Comparison of ENCODE assay signal across 23 cellular contexts in genomic region chrX:49244207-49244606, GRCh38. TPM values are rescaled to one million over a fixed set of nuclear protein-coding genes. Genes with fewer than 3 reads are reported as not detected.
DNase-seq lines count a peak whose midpoint lies in the region; ATAC-seq, FAIRE-seq and TF ChIP-seq lines count a peak whose summit lies in the region.
"Had no signal": no experiment of that assay in that cellular context is flagged by ENCODE, and none has a peak within 500 bp of the region (broad histone marks: within the 10 kb centered on the region; RNA-seq: fewer than 3 reads in every experiment).

No MANE protein-coding gene starts in this region.

- WGBS in A549 (ENCODE audit: missing lambda C conversion rate): 100% methylated on average over 2 of the region's 2 CpGs

- no peak overlapping the region for H3K4me3 ChIP-seq in A549
- H3K4me3 ChIP-seq: GM23248, HAP-1 had no signal

- H3K9me3 Mint-ChIP-seq in activated naive CD4-positive, alpha-beta T cell treated with anti-CD3 and anti-CD28 coated beads, Interleukin-2, amount 10 ng/mL, durations not matched to agents 7 days and 5 days: no peaks in the 10 kb centered on the region
- no peaks in the 10 kb centered on the region for H3K9me3 Mint-ChIP-seq in central memory CD8-positive, alpha-beta T cell
- H3K9me3 Mint-ChIP-seq: CD4-positive, alpha-beta T cell had no signal

- H3K27ac ChIP-seq in A549: no peak overlapping the region
- H3K27ac ChIP-seq: GM23248, HL-60 had no signal

- no peak for DNase-seq in activated naive CD4-positive, alpha-beta T cell treated with anti-CD3 and anti-CD28 coated beads, Interleukin-2, amount 10 ng/mL, durations not matched to agents 7 days and 5 days
- no peak for DNase-seq in activated naive CD4-positive, alpha-beta T cell treated with anti-CD3 and anti-CD28 coated beads, Interleukin-2, amount 50 U/mL, for 16 hours
- DNase-seq in A549 (ENCODE audit: low read depth in 1 of 2, low spot score in 1 of 2): no peak
- DNase-seq in T-helper 17 cell: no peak
- no peak for DNase-seq in central memory CD8-positive, alpha-beta T cell (ENCODE audit: low spot score in 2 of 2)
- DNase-seq in MV-4-11 (lab: John Stamatoyannopoulos, UW): no peak
- DNase-seq in NCI-H2196 treated with DMSO at 0.1 percent for 48 hours (lab: John Stamatoyannopoulos, UW; ENCODE audit: unreplicated experiment): no peak
- DNase-seq: ACHN; BE2C; C1 segment of cervical spinal cord; Caco-2; CD4-positive, alpha-beta T cell; GM23248 had no signal

- TF ChIP-seq RAD21 in A549 (conservative IDR thresholded peaks at IDR 0.05 in 1 of 2, IDR thresholded peaks at IDR 0.05 in 1 of 2): no peak

- no peak for ATAC-seq in A549
- ATAC-seq in T-helper 17 cell: no peak
- ATAC-seq in central memory CD8-positive, alpha-beta T cell (replicated peaks; ENCODE audit: extremely low read depth, poor library complexity, severe bottlenecking): no peak
- ATAC-seq in HG02981 (IDR thresholded peaks at IDR 0.05; ENCODE audit: unreplicated experiment): no peak

- no peaks in the 10 kb centered on the region for H3K9me3 ChIP-seq in A549
- H3K9me3 ChIP-seq in T-helper 17 cell (ENCODE audit: control insufficient read depth, low read length, poor library complexity, severe bottlenecking): no peaks in the 10 kb centered on the region
- H3K9me3 ChIP-seq: BE2C, Caco-2, HAP-1 had no signal

- peak overlapping the region; percentile 81 for H3K27ac Mint-ChIP-seq in activated naive CD4-positive, alpha-beta T cell treated with anti-CD3 and anti-CD28 coated beads, Interleukin-2, amount 10 ng/mL, durations not matched to agents 7 days and 5 days
- peak overlapping the region; percentile 62 for H3K27ac Mint-ChIP-seq in T-helper 17 cell
- peak overlapping the region; percentile 3 for H3K27ac Mint-ChIP-seq in central memory CD8-positive, alpha-beta T cell (ENCODE audit: low read depth)
- H3K27ac Mint-ChIP-seq: CD4-positive, alpha-beta T cell had no signal

- TF ChIP-seq EP300 in A549 (IDR thresholded peaks at IDR 0.05): no peak

- no peak for TF ChIP-seq POLR2A in A549 (IDR thresholded peaks at IDR 0.05; ENCODE audit: low read length)

- CTCF ChIA-PET in activated naive CD4-positive, alpha-beta T cell treated with anti-CD3 and anti-CD28 coated beads, Interleukin-2, amount 10 ng/mL, durations not matched to agents 7 days and 5 days (lab: Charles Lee): no interaction called here
- CTCF ChIA-PET in A549 (lab: Yijun Ruan, JAX): no interaction called here

- FAIRE-seq in A549 (lab: Jason Lieb, UNC): peak; percentile 43
- FAIRE-seq: D721Med, G401.6, GM12891, GM18507 had no signal

- TF ChIP-seq CTCF in A549 (IDR thresholded peaks at IDR 0.05): no peak

- POLR2A ChIA-PET in A549 (lab: Yijun Ruan, JAX): no interaction called here

- no peak overlapping the region for H3K4me3 Mint-ChIP-seq in activated naive CD4-positive, alpha-beta T cell treated with anti-CD3 and anti-CD28 coated beads, Interleukin-2, amount 10 ng/mL, durations not matched to agents 7 days and 5 days
- peak overlapping the region; percentile 71 for H3K4me3 Mint-ChIP-seq in T-helper 17 cell
- no peak overlapping the region for H3K4me3 Mint-ChIP-seq in central memory CD8-positive, alpha-beta T cell
- H3K4me3 Mint-ChIP-seq: CD4-positive, alpha-beta T cell had no signal

- no peaks in the 10 kb centered on the region for H3K27me3 Mint-ChIP-seq in activated naive CD4-positive, alpha-beta T cell treated with anti-CD3 and anti-CD28 coated beads, Interleukin-2, amount 10 ng/mL, durations not matched to agents 7 days and 5 days
- no peaks in the 10 kb centered on the region for H3K27me3 Mint-ChIP-seq in T-helper 17 cell
- H3K27me3 Mint-ChIP-seq in central memory CD8-positive, alpha-beta T cell: no peaks in the 10 kb centered on the region
- H3K27me3 Mint-ChIP-seq: CD4-positive, alpha-beta T cell had no signal

- H3K4me2 ChIP-seq in A549: no peak overlapping the region

- peaks cover 9% of the 10 kb centered on the region for H3K4me1 ChIP-seq in A549
- H3K4me1 ChIP-seq: BE2C, Caco-2, HAP-1 had no signal

- peaks cover 30% of the 10 kb centered on the region for H3K36me3 Mint-ChIP-seq in activated naive CD4-positive, alpha-beta T cell treated with anti-CD3 and anti-CD28 coated beads, Interleukin-2, amount 10 ng/mL, durations not matched to agents 7 days and 5 days
- peaks cover 12% of the 10 kb centered on the region for H3K36me3 Mint-ChIP-seq in T-helper 17 cell (ENCODE audit: low read depth)
- H3K36me3 Mint-ChIP-seq in central memory CD8-positive, alpha-beta T cell (ENCODE audit: insufficient read depth): peaks cover 37% of the 10 kb centered on the region

- H3K4me1 Mint-ChIP-seq in activated naive CD4-positive, alpha-beta T cell treated with anti-CD3 and anti-CD28 coated beads, Interleukin-2, amount 10 ng/mL, durations not matched to agents 7 days and 5 days: peaks cover 6% of the 10 kb centered on the region
- peaks cover 10% of the 10 kb centered on the region for H3K4me1 Mint-ChIP-seq in T-helper 17 cell
- H3K4me1 Mint-ChIP-seq in central memory CD8-positive, alpha-beta T cell: peaks cover 5% of the 10 kb centered on the region

TF ChIP-seq in A549, 52 proteins besides CTCF, POLR2A, EP300 and RAD21:
- TF ChIP-seq ZNF302 (CRISPR knock-in tag; IDR thresholded peaks at IDR 0.05) (no peak), TFCP2L1 (CRISPR knock-in tag; IDR thresholded peaks at IDR 0.05) (no peak), HOXB5 (CRISPR knock-in tag; IDR thresholded peaks at IDR 0.05) (no peak), CBX2 (IDR thresholded peaks at IDR 0.05; ENCODE audit: borderline replicate concordance, low read depth) (no peak), FOXS1 (CRISPR knock-in tag; IDR thresholded peaks at IDR 0.05) (no peak), USF2 (IDR thresholded peaks at IDR 0.05) (no peak), FOSB (CRISPR knock-in tag; IDR thresholded peaks at IDR 0.05) (no peak), MAFK (IDR thresholded peaks at IDR 0.05; ENCODE audit: partially characterized antibody) (no peak)

RNA-seq across cellular contexts. Expression of gene CCDC22, which starts 8.9 kb away (rescaled TPM):
- polyA plus RNA-seq in A549 (2011; rRNA removed): 8.8 and 11.4 TPM in 2 replicates
- polyA plus RNA-seq in A549 (2012; cell fraction: cytosol; rRNA removed): 8.6 and 11.7 TPM in 2 replicates
- 30.3 and 36.7 TPM in 2 replicates for polyA plus RNA-seq in A549 (2012; cell fraction: nucleus; rRNA removed)
- 10.8 to 11.8 TPM (median 10.9 TPM) in 3 replicates for polyA plus RNA-seq in A549 (2017; fragmentation: RNase III; extraction: RNeasy Plus Mini Kit Qiagen cat#74134 plus additional on column Dnase treatment)
- 9.1 and 16.9 TPM in 2 replicates for polyA minus RNA-seq in A549 (2011; rRNA and poly(A)+ RNA removed)
- total RNA-seq in T-helper 17 cell: 10 to 100 TPM; 18.2 to 22.8 TPM

RNA-seq across cellular contexts. Expression of gene CACNA1F, which starts 11.1 kb away (rescaled TPM):
- polyA plus RNA-seq in A549 (2011; rRNA removed) (not detected in 2 replicates), A549 (2017; fragmentation: RNase III; extraction: RNeasy Plus Mini Kit Qiagen cat#74134 plus additional on column Dnase treatment) (not detected in 3 replicates)
- not detected in 2 replicates for polyA plus RNA-seq in A549 (2012; cell fraction: cytosol; rRNA removed)
- 0.01 TPM in 1 of 2 replicates, not detected in the other for polyA plus RNA-seq in A549 (2012; cell fraction: nucleus; rRNA removed)
- not detected in 2 replicates for polyA minus RNA-seq in A549 (2011; rRNA and poly(A)+ RNA removed)
- under 1 TPM; 0.47 to 0.67 TPM for total RNA-seq in T-helper 17 cell
- total RNA-seq: A172, GM23248, H4, HT1080 had no signal
- polyA plus RNA-seq: GM23248 had no signal

RNA-seq across cellular contexts. Expression of gene FOXP3, which starts 20.3 kb away (rescaled TPM):
- polyA plus RNA-seq in A549 (2011; rRNA removed) (0.13 and 0.21 TPM in 2 replicates), A549 (2017; fragmentation: RNase III; extraction: RNeasy Plus Mini Kit Qiagen cat#74134 plus additional on column Dnase treatment) (0.04 to 0.13 TPM (median 0.13 TPM) in 3 replicates)
- polyA plus RNA-seq in A549 (2012; cell fraction: cytosol; rRNA removed): 0.05 and 0.12 TPM in 2 replicates
- 0.07 and 0.11 TPM in 2 replicates for polyA plus RNA-seq in A549 (2012; cell fraction: nucleus; rRNA removed)
- 0.12 and 0.29 TPM in 2 replicates for polyA minus RNA-seq in A549 (2011; rRNA and poly(A)+ RNA removed)
- 10 to 100 TPM; 16.1 to 19.1 TPM for total RNA-seq in T-helper 17 cell
- total RNA-seq: A172, GM23248, H4, HT1080 had no signal

RNA-seq across cellular contexts. Expression of gene PPP1R3F, which starts 25.4 kb away (rescaled TPM):
- 2.7 and 3.0 TPM in 2 replicates for polyA plus RNA-seq in A549 (2011; rRNA removed)
- 1.9 and 2.7 TPM in 2 replicates for polyA plus RNA-seq in A549 (2012; cell fraction: cytosol; rRNA removed)
- polyA plus RNA-seq in A549 (2012; cell fraction: nucleus; rRNA removed): 3.5 and 3.7 TPM in 2 replicates
- 3.5 to 6.1 TPM (median 5.2 TPM) in 3 replicates for polyA plus RNA-seq in A549 (2017; fragmentation: RNase III; extraction: RNeasy Plus Mini Kit Qiagen cat#74134 plus additional on column Dnase treatment)
- 1.8 and 2.4 TPM in 2 replicates for polyA minus RNA-seq in A549 (2011; rRNA and poly(A)+ RNA removed)
- total RNA-seq in T-helper 17 cell: 10 to 100 TPM in 1 of 2 donors, 1 to 10 TPM in 1; 8.3 to 10.8 TPM

RNA-seq across cellular contexts. Expression of gene SYP, which starts 44.2 kb away (rescaled TPM):
- 1.3 and 1.7 TPM in 2 replicates for polyA plus RNA-seq in A549 (2011; rRNA removed)
- polyA plus RNA-seq in A549 (2012; cell fraction: cytosol; rRNA removed): 1.5 and 1.6 TPM in 2 replicates
- polyA plus RNA-seq in A549 (2012; cell fraction: nucleus; rRNA removed): 2.1 and 2.6 TPM in 2 replicates
- polyA plus RNA-seq in A549 (2017; fragmentation: RNase III; extraction: RNeasy Plus Mini Kit Qiagen cat#74134 plus additional on column Dnase treatment): 3.3 to 4.0 TPM (median 3.8 TPM) in 3 replicates
- 1.1 and 1.3 TPM in 2 replicates for polyA minus RNA-seq in A549 (2011; rRNA and poly(A)+ RNA removed)
- under 1 TPM; 0.30 to 0.60 TPM for total RNA-seq in T-helper 17 cell

Comparison
In these comparisons a context has a peak if more than half of its experiments do, and no peak if none do; other contexts are left out.
1. H3K27ac Mint-ChIP-seq: peak in every context shown above with its lines; median percentile 81 in activated naive CD4-positive, alpha-beta T cell treated with anti-CD3 and anti-CD28 coated beads, Interleukin-2, amount 10 ng/mL, durations not matched to agents 7 days and 5 days; 62 in T-helper 17 cell; 3 in central memory CD8-positive, alpha-beta T cell.